In the genomic region with DNA sequence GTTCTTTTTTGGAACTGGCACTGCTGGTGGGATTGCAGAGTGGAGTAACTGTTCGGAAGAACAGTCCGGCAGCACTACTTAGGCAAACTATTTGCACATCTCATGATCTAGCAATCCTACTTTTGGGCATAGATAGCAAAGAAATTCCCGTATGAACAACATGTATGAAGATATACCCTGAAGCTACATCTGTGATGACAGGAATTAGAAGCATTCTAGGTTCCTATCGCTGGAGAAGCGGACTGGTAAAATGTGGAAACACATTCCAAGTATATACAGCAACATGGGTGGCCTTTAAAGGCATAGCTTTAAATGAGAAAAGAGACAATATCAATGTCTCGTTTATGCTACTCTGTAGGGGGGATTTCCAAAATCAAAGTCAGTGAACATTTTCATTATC, we compare ENCODE assay signal across 8 cellular contexts. TPM values are rescaled to one million over a fixed set of nuclear protein-coding genes. Genes with fewer than 3 reads are reported as not detected.
A peak's percentile ranks its signal among the peaks of the same experiment; 100 is the strongest.
DNase-seq lines count a peak whose midpoint lies in the region; ATAC-seq and TF ChIP-seq lines count a peak whose summit lies in the region.

No MANE protein-coding gene starts in this region.

- H3K27ac Mint-ChIP-seq in IgD-negative memory B cell (peak overlapping the region in 1 of 3 donors; percentile 46), chondrocyte (ENCODE audit: unreplicated experiment) (peak overlapping the region; percentile 13)
- H3K27ac Mint-ChIP-seq in natural killer cell treated with Interleukin-12 subunit alpha and Interleukin-12 subunit beta and Interleukin-15 and Interleukin-18, amount 100 ng/mL, for 72 hours: peak overlapping the region in 1 of 2 donors; percentile 94

- no peak for DNase-seq in BJ (ENCODE audit: low read depth)
- no peak for DNase-seq in chondrocyte (ENCODE audit: low spot score)
- DNase-seq in natural killer cell treated with Interleukin-12 subunit alpha and Interleukin-12 subunit beta and Interleukin-15 and Interleukin-18, amount 100 ng/mL, for 72 hours (ENCODE audit: low spot score): no peak
- no peak for DNase-seq in HuH-7.5 (ENCODE audit: low spot score)
- no peak for DNase-seq in caudate nucleus (lab: John Stamatoyannopoulos, UW)

- H3K27me3 Mint-ChIP-seq in IgD-negative memory B cell (no peaks in the 10 kb centered on the region), chondrocyte (ENCODE audit: low read depth) (no peaks in the 10 kb centered on the region)
- no peaks in the 10 kb centered on the region for H3K27me3 Mint-ChIP-seq in natural killer cell treated with Interleukin-12 subunit alpha and Interleukin-12 subunit beta and Interleukin-15 and Interleukin-18, amount 100 ng/mL, for 72 hours

- peaks cover 44 to 54% (median 46%) of the 10 kb centered on the region in 3 donors for H3K4me1 Mint-ChIP-seq in IgD-negative memory B cell
- H3K4me1 Mint-ChIP-seq in chondrocyte (ENCODE audit: low read depth): peaks cover 46% of the 10 kb centered on the region
- H3K4me1 Mint-ChIP-seq in natural killer cell treated with Interleukin-12 subunit alpha and Interleukin-12 subunit beta and Interleukin-15 and Interleukin-18, amount 100 ng/mL, for 72 hours (ENCODE audit: low read depth in 2 of 2): peaks cover 43 to 55% of the 10 kb centered on the region in 2 donors

- H3K9me3 Mint-ChIP-seq in IgD-negative memory B cell (no peaks in the 10 kb centered on the region), chondrocyte (ENCODE audit: low read depth) (no peaks in the 10 kb centered on the region)
- H3K9me3 Mint-ChIP-seq in natural killer cell treated with Interleukin-12 subunit alpha and Interleukin-12 subunit beta and Interleukin-15 and Interleukin-18, amount 100 ng/mL, for 72 hours: no peaks in the 10 kb centered on the region

- H3K4me3 Mint-ChIP-seq in IgD-negative memory B cell: peak overlapping the region in 3 of 4 donors; percentile 18 to 94 (median 70)
- H3K4me3 Mint-ChIP-seq in chondrocyte (ENCODE audit: unreplicated experiment): peak overlapping the region; percentile 21
- peak overlapping the region; percentile 59 for H3K4me3 Mint-ChIP-seq in natural killer cell treated with Interleukin-12 subunit alpha and Interleukin-12 subunit beta and Interleukin-15 and Interleukin-18, amount 100 ng/mL, for 72 hours

- CTCF ChIA-PET in BJ (lab: Yijun Ruan, JAX): interaction anchor here (0.8 to 7.0 kb wide), 6 partner anchors 10 to 258 kb away, joined by 3 to 38 read pairs (median 6); no protein-coding TSS in a partner anchor

- H3K27ac ChIP-seq in caudate nucleus (ENCODE audit: low read depth, low read length): no peak overlapping the region

- peaks cover 5% of the 10 kb centered on the region for H3K36me3 ChIP-seq in BJ (ENCODE audit: control insufficient read depth, insufficient read depth, low read length)

- TF ChIP-seq CTCF in BJ (IDR thresholded peaks at IDR 0.05; ENCODE audit: insufficient read depth, low read depth, low read length) (no peak), chondrocyte (IDR thresholded peaks at IDR 0.05) (no peak)

- no peak for ATAC-seq in natural killer cell treated with Interleukin-12 subunit alpha and Interleukin-12 subunit beta and Interleukin-15 and Interleukin-18, amount 100 ng/mL, for 72 hours
- ATAC-seq in GM18909 (IDR thresholded peaks at IDR 0.05; ENCODE audit: poor library complexity, unreplicated experiment) (no peak), GM21576 (IDR thresholded peaks at IDR 0.05; ENCODE audit: unreplicated experiment) (no peak)

- peak overlapping the region; percentile 30 for H3K4me3 ChIP-seq in BJ (ENCODE audit: low read depth, low read length)

- no peaks in the 10 kb centered on the region for H3K27me3 ChIP-seq in BJ (ENCODE audit: control insufficient read depth, insufficient read depth, low read length)

- POLR2A ChIA-PET in BJ (lab: Charles Lee): no interaction called here

- H3K36me3 Mint-ChIP-seq in IgD-negative memory B cell (peaks cover 7% of the 10 kb centered on the region), chondrocyte (ENCODE audit: low read depth) (peaks cover 9% of the 10 kb centered on the region)
- peaks cover 34% of the 10 kb centered on the region for H3K36me3 Mint-ChIP-seq in natural killer cell treated with Interleukin-12 subunit alpha and Interleukin-12 subunit beta and Interleukin-15 and Interleukin-18, amount 100 ng/mL, for 72 hours

RNA-seq across cellular contexts. Expression of a gene that starts 3.1 kb away (rescaled TPM):
- polyA plus RNA-seq in BJ (2011; rRNA removed): 20.6 and 21.3 TPM in 2 replicates
- 12.0 and 12.3 TPM in 2 replicates for polyA minus RNA-seq in BJ (2011; rRNA and poly(A)+ RNA removed)
- polyA plus RNA-seq in IgD-negative memory B cell: 14.2 TPM
- 21.7 to 30.8 TPM (median 24.5 TPM) in 3 replicates for total RNA-seq in chondrocyte
- total RNA-seq in natural killer cell treated with Interleukin-12 subunit alpha and Interleukin-12 subunit beta and Interleukin-15 and Interleukin-18, amount 100 ng/mL, for 72 hours: 10 to 100 TPM; 34.2 to 45.5 TPM

RNA-seq across cellular contexts. Expression of a gene that starts 3.3 kb away (rescaled TPM):
- polyA plus RNA-seq in BJ (2011; rRNA removed) (7.8 and 14.4 TPM in 2 replicates), IgD-negative memory B cell (1.2 TPM)
- 5.9 and 6.1 TPM in 2 replicates for polyA minus RNA-seq in BJ (2011; rRNA and poly(A)+ RNA removed)
- total RNA-seq in chondrocyte: 6.4 to 9.1 TPM (median 6.5 TPM) in 3 replicates
- total RNA-seq in natural killer cell treated with Interleukin-12 subunit alpha and Interleukin-12 subunit beta and Interleukin-15 and Interleukin-18, amount 100 ng/mL, for 72 hours: 10 to 100 TPM; 32.6 to 55.3 TPM

RNA-seq across cellular contexts. Expression of a gene that starts 26.0 kb away (rescaled TPM):
- polyA plus RNA-seq in BJ (2011; rRNA removed): 0.01 and 0.02 TPM in 2 replicates
- polyA minus RNA-seq in BJ (2011; rRNA and poly(A)+ RNA removed): 0.05 TPM in 1 of 2 replicates, not detected in the other
- not detected for polyA plus RNA-seq in IgD-negative memory B cell
- 0.02 TPM in 1 of 3 replicates, not detected in the others for total RNA-seq in chondrocyte
- total RNA-seq in natural killer cell treated with Interleukin-12 subunit alpha and Interleukin-12 subunit beta and Interleukin-15 and Interleukin-18, amount 100 ng/mL, for 72 hours: not detected
